ENCODE assay signal across 23 cellular contexts in genomic region chr1:151435174-151435573, GRCh38. TPM values are rescaled to one million over a fixed set of nuclear protein-coding genes. Genes with fewer than 3 reads are reported as not detected.
DNase-seq lines count a peak whose midpoint lies in the region; ATAC-seq, FAIRE-seq and TF ChIP-seq lines count a peak whose summit lies in the region.
"Had no signal": no experiment of that assay in that cellular context is flagged by ENCODE, and none has a peak within 500 bp of the region (broad histone marks: within the 10 kb centered on the region; RNA-seq: fewer than 3 reads in every experiment).

No MANE protein-coding gene starts in this region.

- H2AFZ ChIP-seq in ACC112 (ENCODE audit: low read length, unreplicated experiment), result no peak overlapping the region
- no peak overlapping the region for H2AFZ ChIP-seq in IMR-90 (replicated peaks; ENCODE audit: low read length, poor library complexity)

- H3K4ac ChIP-seq in IMR-90 (ENCODE audit: low read depth, low read length), result no peak overlapping the region

- no peak overlapping the region for H4K8ac ChIP-seq in IMR-90 (ENCODE audit: low read depth in 2 of 2, low read length in 2 of 2)

- TF ChIP-seq POLR2A in IMR-90 (IDR thresholded peaks at IDR 0.05; ENCODE audit: low read depth, low read length) (no peak), body of pancreas (IDR thresholded peaks at IDR 0.05) (no peak)

- H3K36me3 Mint-ChIP-seq in central memory CD8-positive, alpha-beta T cell (ENCODE audit: insufficient read depth), result peaks cover 19% of the 10 kb centered on the region

- H3K4me3 Mint-ChIP-seq in central memory CD8-positive, alpha-beta T cell, result no peak overlapping the region
- H3K4me3 Mint-ChIP-seq: B cell; CD4-positive, alpha-beta T cell; HFFc6 had no signal

- no peak overlapping the region for H3K23ac ChIP-seq in IMR-90 (ENCODE audit: low read depth, low read length)

- dilution Hi-C loops in IMR-90 (cut with HindIII; ENCODE audit: low sequenced_read_pairs, unreplicated experiment), result no loop called here

- POLR2A ChIA-PET in IMR-90 (lab: Charles Lee; ENCODE audit: unreplicated experiment), result interaction anchor here (0.6 kb wide), 1 partner anchor 170 kb away, joined by 4 read pairs; no protein-coding TSS in a partner anchor

- no peak overlapping the region for H2AK5ac ChIP-seq in IMR-90 (ENCODE audit: low read depth, low read length)

- no peak overlapping the region for H3K14ac ChIP-seq in IMR-90 (replicated peaks; ENCODE audit: low read depth, low read length)

- H2BK15ac ChIP-seq in IMR-90 (ENCODE audit: low read depth, low read length), result no peak overlapping the region

- H3K9me3 Mint-ChIP-seq in central memory CD8-positive, alpha-beta T cell, result no peaks in the 10 kb centered on the region
- H3K9me3 Mint-ChIP-seq: CD4-positive, alpha-beta T cell; HFFc6 had no signal

- no CpG with 5 or more reads among the region's 3 CpGs for WGBS in IMR-90 (ENCODE audit: extremely low coverage in 2 of 2, insufficient read length in 1 of 2), 2 experiments
- WGBS in body of pancreas, 2 donors, result 92 to 94% methylated on average over 3 of the region's 3 CpGs

- H3K27me3 ChIP-seq in ACC112 (ENCODE audit: insufficient read depth, low read length), result no peaks in the 10 kb centered on the region
- H3K27me3 ChIP-seq in IMR-90 (ENCODE audit: control insufficient read depth, insufficient read depth, low read length), result no peaks in the 10 kb centered on the region
- no peaks in the 10 kb centered on the region for H3K27me3 ChIP-seq in body of pancreas
- H3K27me3 ChIP-seq: SJSA1 had no signal

- no peak overlapping the region for H2BK120ac ChIP-seq in IMR-90 (ENCODE audit: low read depth, low read length)

- intact Hi-C loops in IMR-90 (cut with micrococcal nuclease), result no loop called here
- intact Hi-C loops in body of pancreas (cut with DNase I), result no loop called here

- FAIRE-seq in islet of Langerhans (lab: Jason Lieb, UNC), result peak; percentile 33
- FAIRE-seq: A204.1, G401.6, GM12892, RCC 7860 had no signal

- H3K79me1 ChIP-seq in IMR-90 (ENCODE audit: low read depth in 1 of 2, low read length in 2 of 2), result peaks cover 32 to 77% of the 10 kb centered on the region in 2 experiments

- H4K20me1 ChIP-seq in IMR-90 (ENCODE audit: insufficient read depth, low read length), result peaks cover 66% of the 10 kb centered on the region

- no peak overlapping the region for H3K56ac ChIP-seq in IMR-90 (ENCODE audit: extremely low read depth, insufficient read depth, low read length)

- H3K79me2 ChIP-seq in ACC112 (ENCODE audit: control insufficient read depth, insufficient read depth, low read length, unreplicated experiment), result peaks cover 58% of the 10 kb centered on the region

- no peak overlapping the region for H3K9ac ChIP-seq in IMR-90 (ENCODE audit: low read depth, low read length)

- no peak overlapping the region for H2BK20ac ChIP-seq in IMR-90 (ENCODE audit: low read depth, low read length)

- ATAC-seq in IMR-90 (ENCODE audit: low read depth) (peak; percentile 77), body of pancreas (no peak), GM21717 (IDR thresholded peaks at IDR 0.05; ENCODE audit: unreplicated experiment) (no peak), GM18498 (IDR thresholded peaks at IDR 0.05; ENCODE audit: unreplicated experiment) (no peak)
- no peak for ATAC-seq in central memory CD8-positive, alpha-beta T cell (replicated peaks; ENCODE audit: extremely low read depth, poor library complexity, severe bottlenecking)

- DNase-seq in IMR-90, result peak; percentile 20
- no peak for DNase-seq in central memory CD8-positive, alpha-beta T cell (ENCODE audit: low spot score in 2 of 2)
- no peak for DNase-seq in body of pancreas
- no peak for DNase-seq in NCI-H2227 (lab: John Stamatoyannopoulos, UW; ENCODE audit: unreplicated experiment)
- DNase-seq: CD4-positive, alpha-beta T cell; DMS79; GOT3; HFFc6; KG1; NCI-H1092 treated with DMSO at 0.1 percent for 48 hours; NCI-H1694 treated with DMSO at 0.1 percent for 48 hours; NCI-H446 treated with DMSO at 0.1 percent for 48 hours; NCI-H82 had no signal

- H3K9me3 ChIP-seq in IMR-90 (ENCODE audit: control insufficient read depth, insufficient read depth, low read length), result no peaks in the 10 kb centered on the region
- H3K9me3 ChIP-seq in body of pancreas, result no peaks in the 10 kb centered on the region
- H3K9me3 ChIP-seq: SJSA1 had no signal

- H3K4me1 ChIP-seq in ACC112 (ENCODE audit: control insufficient read depth, insufficient read depth, low read length, unreplicated experiment), result peaks cover 11% of the 10 kb centered on the region
- H3K4me1 ChIP-seq in IMR-90 (ENCODE audit: control insufficient read depth, insufficient read depth, low read length), result peaks cover 10% of the 10 kb centered on the region
- H3K4me1 ChIP-seq in body of pancreas, result no peaks in the 10 kb centered on the region
- H3K4me1 ChIP-seq: SJSA1 had no signal

- CTCF ChIA-PET in IMR-90 (lab: Yijun Ruan, JAX), result interaction anchor here (1.3 kb wide), 1 partner anchor 11 kb away, joined by 3 read pairs; no protein-coding TSS in a partner anchor

- H2AK9ac ChIP-seq in IMR-90 (replicated peaks; ENCODE audit: low read depth, low read length, poor library complexity), result no peak overlapping the region

- TF ChIP-seq RAD21 in IMR-90 (IDR thresholded peaks at IDR 0.05; ENCODE audit: low read length), result no peak

- TF ChIP-seq CTCF in IMR-90 (conservative IDR thresholded peaks at IDR 0.05; ENCODE audit: low read depth, low read length), result no peak
- no peak for TF ChIP-seq CTCF in body of pancreas (IDR thresholded peaks at IDR 0.05)

- peak overlapping the region; percentile 57 for H3K27ac Mint-ChIP-seq in central memory CD8-positive, alpha-beta T cell (ENCODE audit: low read depth)
- H3K27ac Mint-ChIP-seq: B cell; CD4-positive, alpha-beta T cell had no signal

- H3K36me3 ChIP-seq in ACC112 (ENCODE audit: insufficient read depth, low read length), result 0 out of 2 replicates have a peak, but pooled peaks cover 2% of the 10 kb centered on the region
- peaks cover 13% of the 10 kb centered on the region for H3K36me3 ChIP-seq in IMR-90 (ENCODE audit: control insufficient read depth, insufficient read depth, low read length)
- peaks cover 4 to 7% of the 10 kb centered on the region in 2 donors for H3K36me3 ChIP-seq in body of pancreas (replicated peaks in 1 of 2; ENCODE audit: insufficient read depth in 1 of 2, low read depth in 2 of 2)

- H2BK5ac ChIP-seq in IMR-90 (ENCODE audit: low read depth, low read length, poor library complexity, severe bottlenecking), result peak overlapping the region; percentile 68

- no peaks in the 10 kb centered on the region for H3K27me3 Mint-ChIP-seq in central memory CD8-positive, alpha-beta T cell
- H3K27me3 Mint-ChIP-seq: B cell; CD4-positive, alpha-beta T cell had no signal

- peaks cover 39% of the 10 kb centered on the region for H3K4me1 Mint-ChIP-seq in central memory CD8-positive, alpha-beta T cell

- 0 out of 2 replicates have a peak overlapping the region, but pooled peaks have one; percentile 3 for H3K27ac ChIP-seq in ACC112 (ENCODE audit: low read depth, low read length)
- H3K27ac ChIP-seq in IMR-90 (ENCODE audit: insufficient read depth, low read length), result peak overlapping the region; percentile 82; the same call in 1 of the 2 replicates
- peak overlapping the region in 1 of 4 donors; percentile 21 for H3K27ac ChIP-seq in body of pancreas
- H3K27ac ChIP-seq: SJSA1 had no signal

- H4K5ac ChIP-seq in IMR-90 (ENCODE audit: low read depth, low read length), result no peak overlapping the region

- peaks cover 11% of the 10 kb centered on the region; the same call in 1 of the 2 replicates for H3K9me1 ChIP-seq in IMR-90 (ENCODE audit: insufficient read depth, low read length)

- H4K91ac ChIP-seq in IMR-90 (ENCODE audit: insufficient read depth, low read depth, low read length), result no peak overlapping the region

- no TSS peak for BruUV-seq in IMR-90 (replicated peaks; lab: Mats Ljungman, UMichigan)

- no peak overlapping the region for H3K4me3 ChIP-seq in ACC112 (ENCODE audit: low read depth, low read length)
- no peak overlapping the region for H3K4me3 ChIP-seq in IMR-90 (ENCODE audit: insufficient read depth, low read depth, low read length)
- H3K4me3 ChIP-seq in body of pancreas, result no peak overlapping the region
- H3K4me3 ChIP-seq: SJSA1 had no signal

- in situ Hi-C loops in IMR-90 (cut with MboI; ENCODE audit: low sequenced_read_pairs), result no loop called here

- H3K18ac ChIP-seq in IMR-90 (ENCODE audit: low read depth, low read length), result no peak overlapping the region

- H3K4me2 ChIP-seq in IMR-90 (ENCODE audit: low read depth, low read length), result peak overlapping the region; percentile 25; the same call in 1 of the 2 replicates

TF ChIP-seq in IMR-90, 13 proteins besides CTCF, POLR2A, EP300 and RAD21:
- no peak for TF ChIP-seq SMC3 (IDR thresholded peaks at IDR 0.05; ENCODE audit: low read depth, low read length)
- peak; percentile 87 for TF ChIP-seq CEBPB (IDR thresholded peaks at IDR 0.05; ENCODE audit: low read depth, low read length)

RNA-seq across cellular contexts. Expression of gene POGZ, which starts 24.1 kb away (rescaled TPM):
- total RNA-seq in IMR-90 (2012; rRNA removed), result 15.0 and 20.8 TPM in 2 replicates
- 27.4 and 33.5 TPM in 2 replicates for polyA plus RNA-seq in IMR-90 (2012; rRNA removed)
- polyA plus RNA-seq in IMR-90 (2012; cell fraction: cytosol; rRNA removed), result 7.6 and 11.1 TPM in 2 replicates
- polyA plus RNA-seq in IMR-90 (2012; cell fraction: nucleus; rRNA removed; ENCODE audit: low replicate concordance), result 108 and 190 TPM in 2 replicates
- 10 to 100 TPM; 29.8 to 76.8 TPM for total RNA-seq in body of pancreas

RNA-seq across cellular contexts. Expression of gene PSMB4, which starts 35.8 kb away (rescaled TPM):
- total RNA-seq in IMR-90 (2012; rRNA removed) (376 and 457 TPM in 2 replicates), body of pancreas (100 to 1,000 TPM; 109 to 126 TPM)
- 565 and 640 TPM in 2 replicates for polyA plus RNA-seq in IMR-90 (2012; rRNA removed)
- 490 and 1,136 TPM in 2 replicates for polyA plus RNA-seq in IMR-90 (2012; cell fraction: cytosol; rRNA removed)
- polyA plus RNA-seq in IMR-90 (2012; cell fraction: nucleus; rRNA removed; ENCODE audit: low replicate concordance), result 357 and 680 TPM in 2 replicates
